1 cellular context compared by ENCODE assay signal in the genomic region with DNA sequence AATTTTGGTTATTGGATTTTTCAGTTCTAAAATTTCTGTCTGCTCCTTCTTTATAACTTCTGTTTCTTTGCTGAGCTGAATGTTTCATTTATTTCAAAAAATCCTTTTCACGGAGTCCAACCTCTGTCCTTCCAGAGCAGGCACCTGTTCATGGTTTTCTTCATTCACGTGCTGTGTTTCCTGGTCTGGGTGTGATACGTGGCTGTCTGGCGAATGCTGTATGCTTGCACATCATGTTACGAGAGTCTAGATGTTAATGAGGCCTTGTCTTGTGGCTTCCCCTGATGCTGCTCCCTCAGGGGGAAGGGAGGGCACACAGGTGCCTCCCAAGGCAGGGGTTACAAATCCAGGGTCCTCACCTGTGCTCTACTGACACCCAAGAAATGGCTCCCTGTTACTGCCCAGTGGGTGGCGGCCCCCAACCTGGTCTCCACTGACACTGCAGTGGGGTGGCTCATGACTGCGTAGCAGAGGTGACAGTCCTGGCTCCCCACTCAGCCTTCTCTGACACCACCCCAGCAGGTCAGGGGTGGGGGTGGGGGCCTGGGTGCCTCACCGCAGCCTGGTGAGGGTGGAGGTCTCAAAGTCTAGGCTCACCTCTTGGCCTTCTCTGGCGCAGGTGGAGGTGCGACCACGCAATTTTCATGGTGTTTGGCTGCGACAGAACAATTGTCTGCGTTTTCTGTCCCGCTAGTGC.
TF ChIP-seq lines count a peak whose summit lies in the region.

No MANE protein-coding gene starts in this region.

TF ChIP-seq in SK-N-SH, 30 proteins besides CTCF, POLR2A, EP300 and RAD21:
- TF ChIP-seq ZBTB33 (IDR thresholded peaks at IDR 0.05; ENCODE audit: borderline replicate concordance, low read depth) (no peak), USF2 (IDR thresholded peaks at IDR 0.05; ENCODE audit: borderline replicate concordance, low read depth, low read length) (no peak), MXI1 (IDR thresholded peaks at IDR 0.05; ENCODE audit: low read depth, low read length) (no peak), NFIC (IDR thresholded peaks at IDR 0.05; ENCODE audit: borderline replicate concordance) (no peak), SIN3A (IDR thresholded peaks at IDR 0.05; ENCODE audit: borderline replicate concordance, low read depth, low read length) (no peak), FOSL2 (IDR thresholded peaks at IDR 0.05; ENCODE audit: borderline replicate concordance, low read depth) (no peak), CHD2 (IDR thresholded peaks at IDR 0.05; ENCODE audit: low read length, partially characterized antibody) (no peak), NRF1 (IDR thresholded peaks at IDR 0.05; ENCODE audit: low read depth, low read length) (no peak), FOXM1 (IDR thresholded peaks at IDR 0.05; ENCODE audit: low read depth) (no peak), GABPA (IDR thresholded peaks at IDR 0.05; ENCODE audit: low read depth) (no peak), TEAD4 (IDR thresholded peaks at IDR 0.05; ENCODE audit: borderline replicate concordance, insufficient read depth) (no peak), POLR2AphosphoS5 (IDR thresholded peaks at IDR 0.05; ENCODE audit: low read depth, low read length) (no peak), TCF12 (IDR thresholded peaks at IDR 0.05) (no peak), FOXJ3 (CRISPR knock-in tag; IDR thresholded peaks at IDR 0.05) (no peak), ELF1 (IDR thresholded peaks at IDR 0.05) (no peak), USF1 (IDR thresholded peaks at IDR 0.05; ENCODE audit: borderline replicate concordance, low read depth) (no peak), YY1 (IDR thresholded peaks at IDR 0.05; ENCODE audit: low read depth) (no peak)
- TF ChIP-seq, protein P1, sequence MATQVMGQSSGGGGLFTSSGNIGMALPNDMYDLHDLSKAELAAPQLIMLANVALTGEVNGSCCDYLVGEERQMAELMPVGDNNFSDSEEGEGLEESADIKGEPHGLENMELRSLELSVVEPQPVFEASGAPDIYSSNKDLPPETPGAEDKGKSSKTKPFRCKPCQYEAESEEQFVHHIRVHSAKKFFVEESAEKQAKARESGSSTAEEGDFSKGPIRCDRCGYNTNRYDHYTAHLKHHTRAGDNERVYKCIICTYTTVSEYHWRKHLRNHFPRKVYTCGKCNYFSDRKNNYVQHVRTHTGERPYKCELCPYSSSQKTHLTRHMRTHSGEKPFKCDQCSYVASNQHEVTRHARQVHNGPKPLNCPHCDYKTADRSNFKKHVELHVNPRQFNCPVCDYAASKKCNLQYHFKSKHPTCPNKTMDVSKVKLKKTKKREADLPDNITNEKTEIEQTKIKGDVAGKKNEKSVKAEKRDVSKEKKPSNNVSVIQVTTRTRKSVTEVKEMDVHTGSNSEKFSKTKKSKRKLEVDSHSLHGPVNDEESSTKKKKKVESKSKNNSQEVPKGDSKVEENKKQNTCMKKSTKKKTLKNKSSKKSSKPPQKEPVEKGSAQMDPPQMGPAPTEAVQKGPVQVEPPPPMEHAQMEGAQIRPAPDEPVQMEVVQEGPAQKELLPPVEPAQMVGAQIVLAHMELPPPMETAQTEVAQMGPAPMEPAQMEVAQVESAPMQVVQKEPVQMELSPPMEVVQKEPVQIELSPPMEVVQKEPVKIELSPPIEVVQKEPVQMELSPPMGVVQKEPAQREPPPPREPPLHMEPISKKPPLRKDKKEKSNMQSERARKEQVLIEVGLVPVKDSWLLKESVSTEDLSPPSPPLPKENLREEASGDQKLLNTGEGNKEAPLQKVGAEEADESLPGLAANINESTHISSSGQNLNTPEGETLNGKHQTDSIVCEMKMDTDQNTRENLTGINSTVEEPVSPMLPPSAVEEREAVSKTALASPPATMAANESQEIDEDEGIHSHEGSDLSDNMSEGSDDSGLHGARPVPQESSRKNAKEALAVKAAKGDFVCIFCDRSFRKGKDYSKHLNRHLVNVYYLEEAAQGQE (IDR thresholded peaks at IDR 0.05; ENCODE audit: low read depth, low read length): no peak
